12 cellular contexts compared by ENCODE assay signal in genomic region chr2:102094917-102095316, GRCh38. TPM values are rescaled to one million over a fixed set of nuclear protein-coding genes. Genes with fewer than 3 reads are reported as not detected.
DNase-seq lines count a peak whose midpoint lies in the region; ATAC-seq, FAIRE-seq and TF ChIP-seq lines count a peak whose summit lies in the region.
"Had no signal": no experiment of that assay in that cellular context is flagged by ENCODE, and none has a peak within 500 bp of the region (broad histone marks: within the 10 kb centered on the region; RNA-seq: fewer than 3 reads in every experiment).

No MANE protein-coding gene starts in this region.

- H2AFZ ChIP-seq in ACC112 (ENCODE audit: low read length, unreplicated experiment) = no peak overlapping the region

- DNase-seq in H54 (ENCODE audit: insufficient read length, low spot score) = no peak
- DNase-seq in activated naive CD4-positive, alpha-beta T cell treated with anti-CD3 and anti-CD28 coated beads, Interleukin-2, amount 50 U/mL, for 16 hours = peak; percentile 55
- DNase-seq in left lung = no peak
- DNase-seq: effector CD4-positive, alpha-beta T cell; NCI-H1105 had no signal

- peak overlapping the region; percentile 95 for H3K27ac ChIP-seq in ACC112 (ENCODE audit: low read depth, low read length)
- peak overlapping the region in 1 of 2 donors; percentile 22 for H3K27ac ChIP-seq in left lung

- no peak overlapping the region for H3K4me3 ChIP-seq in ACC112 (ENCODE audit: low read depth, low read length)
- H3K4me3 ChIP-seq in left lung = no peak overlapping the region

- no peak for TF ChIP-seq POLR2A in H54 (IDR thresholded peaks at IDR 0.05; ENCODE audit: low read depth, low read length)

- no peak for TF ChIP-seq CTCF in left lung (IDR thresholded peaks at IDR 0.05)

- H3K27me3 ChIP-seq in ACC112 (ENCODE audit: insufficient read depth, low read length) (no peaks in the 10 kb centered on the region), left lung (no peaks in the 10 kb centered on the region)

- H3K9me3 ChIP-seq in left lung = no peaks in the 10 kb centered on the region

- intact Hi-C loops in left lung (cut with DNase I) = no loop called here

- FAIRE-seq in H54 (lab: Jason Lieb, UNC) = peak; percentile 93
- FAIRE-seq: TTC549 had no signal

- H3K79me2 ChIP-seq in ACC112 (ENCODE audit: control insufficient read depth, insufficient read depth, low read length, unreplicated experiment) = peaks cover 38% of the 10 kb centered on the region

- H3K4me1 ChIP-seq in ACC112 (ENCODE audit: control insufficient read depth, insufficient read depth, low read length, unreplicated experiment) (peaks cover 23% of the 10 kb centered on the region), left lung (peaks cover 0 to 22% of the 10 kb centered on the region in 2 donors)

- 0 out of 2 replicates have a peak, but pooled peaks cover 12% of the 10 kb centered on the region for H3K36me3 ChIP-seq in ACC112 (ENCODE audit: insufficient read depth, low read length)
- H3K36me3 ChIP-seq in left lung = peaks cover 0 to 5% of the 10 kb centered on the region in 2 donors

- ATAC-seq in left lung = peak; percentile 73
- no peak for ATAC-seq in GM18520 (IDR thresholded peaks at IDR 0.05; ENCODE audit: unreplicated experiment)
- no peak for ATAC-seq in HG03108 (IDR thresholded peaks at IDR 0.05; ENCODE audit: unreplicated experiment)
- no peak for ATAC-seq in GM18511 (IDR thresholded peaks at IDR 0.05; ENCODE audit: unreplicated experiment)
- ATAC-seq in HG02798 (IDR thresholded peaks at IDR 0.05; ENCODE audit: poor library complexity, unreplicated experiment) = no peak

RNA-seq across cellular contexts. Expression of gene IL1R1, which starts 47.6 kb away (rescaled TPM):
- 100 to 1,000 TPM; 142 to 224 TPM for total RNA-seq in left lung
- total RNA-seq: G401 had no signal
